ENCODE assay signal across 8 cellular contexts in the genomic region with DNA sequence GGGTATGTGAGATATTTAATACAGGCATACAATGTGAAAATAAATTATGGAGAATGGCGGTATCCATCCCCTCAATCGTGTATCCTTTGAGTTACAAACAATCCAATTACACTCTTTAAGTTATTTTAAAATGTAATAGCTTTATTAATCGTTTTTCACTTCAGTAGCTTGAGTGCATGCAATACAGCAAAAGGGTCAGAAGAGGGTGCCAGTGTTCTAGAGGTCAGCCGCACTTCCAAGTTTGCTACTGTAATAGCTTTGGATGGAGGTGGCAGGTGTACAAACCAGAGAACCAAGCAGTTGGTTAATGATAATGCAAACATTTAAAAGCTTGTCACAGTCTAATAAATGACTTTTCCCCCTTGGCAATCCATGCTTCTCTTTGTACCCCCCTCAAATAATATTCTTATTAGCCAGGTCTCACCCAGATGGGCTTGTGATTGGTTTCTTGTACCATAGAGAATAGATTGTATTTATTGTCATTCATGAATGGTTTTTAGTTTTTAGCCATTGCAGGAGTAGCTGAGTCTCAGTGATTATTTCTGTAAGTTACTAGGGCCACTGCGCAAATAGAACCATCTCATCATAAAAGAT.
DNase-seq lines count a peak whose midpoint lies in the region; TF ChIP-seq lines count a peak whose summit lies in the region.

No MANE protein-coding gene starts in this region.

- H3K9me3 ChIP-seq in PC-9 (ENCODE audit: insufficient read depth, low read depth) (no peaks in the 10 kb centered on the region), neutrophil (no peaks in the 10 kb centered on the region)

- POLR2A ChIA-PET in PC-9 (lab: Charles Lee; ENCODE audit: unreplicated experiment), result interaction anchor here (0.6 to 1.1 kb wide), 6 partner anchors 11 to 488 kb away, joined by 3 to 19 read pairs (median 6); no protein-coding TSS in a partner anchor

- H3K27ac ChIP-seq in PC-9 (no peak overlapping the region), neutrophil (no peak overlapping the region)

- H3K79me2 ChIP-seq in PC-9 (ENCODE audit: low read depth), result no peaks in the 10 kb centered on the region

- no peak overlapping the region for H3K4me3 ChIP-seq in PC-9
- H3K4me3 ChIP-seq in fibroblast of the aortic adventitia (ENCODE audit: low read depth, low read length), result no peak overlapping the region
- no peak overlapping the region for H3K4me3 ChIP-seq in neutrophil (ENCODE audit: low read depth in 1 of 2, low read length in 1 of 2)

- H3K4me1 ChIP-seq in PC-9 (replicated peaks; ENCODE audit: insufficient read depth) (peaks cover 42% of the 10 kb centered on the region), neutrophil (ENCODE audit: control insufficient read depth in 1 of 2, insufficient read depth in 1 of 2, low read depth in 1 of 2, low read length in 1 of 2) (no peaks in the 10 kb centered on the region)

- H2AFZ ChIP-seq in PC-9, result no peak overlapping the region

- BruUV-seq in PC-9 (replicated peaks; lab: Mats Ljungman, UMichigan), result no TSS peak

- H3K27me3 ChIP-seq in PC-9 (ENCODE audit: insufficient read depth, low read depth) (no peaks in the 10 kb centered on the region), neutrophil (no peaks in the 10 kb centered on the region)

- no peaks in the 10 kb centered on the region for H3K9me2 ChIP-seq in PC-9 (ENCODE audit: insufficient read depth)

- peak; percentile 48 for DNase-seq in Caki2 (ENCODE audit: low read depth)
- DNase-seq in PC-9, result peak; percentile 65 to 71
- DNase-seq in activated T-cell treated with anti-CD3 and anti-CD28 coated beads, Interleukin-2, amount 50 U/mL, for 48 hours, result peak; percentile 71 to 76
- DNase-seq in fibroblast of the aortic adventitia (ENCODE audit: low read depth), result peak; percentile 87
- DNase-seq in superior temporal gyrus (ENCODE audit: extremely low spot score), result peak; percentile 86
- no peak for DNase-seq in GM19240 (ENCODE audit: insufficient read length, low spot score)

- TF ChIP-seq CTCF in LNCAP (IDR thresholded peaks at IDR 0.05) (peak; percentile 96), PC-9 (conservative IDR thresholded peaks at IDR 0.05) (peak; percentile 99), fibroblast of the aortic adventitia (IDR thresholded peaks at IDR 0.05; ENCODE audit: insufficient read depth, low read length) (peak; percentile 95), neutrophil (IDR thresholded peaks at IDR 0.05) (peak; percentile 96)

- intact Hi-C loops in PC-9 (cut with micrococcal nuclease; ENCODE audit: unreplicated experiment), result loop anchor here (1.0 to 10.0 kb wide), 7 partner anchors 303 to 673 kb away; no protein-coding TSS in a partner anchor

- CTCF ChIA-PET in PC-9 (lab: Charles Lee), result interaction anchor here (0.5 to 2.0 kb wide), 29 partner anchors 10 to 822 kb away, joined by 3 to 63 read pairs (median 4); partner anchors contain the start of gene WNT5B

- H3F3A ChIP-seq in PC-9 (ENCODE audit: insufficient read depth, low read depth), result peaks cover 38% of the 10 kb centered on the region

- in situ Hi-C loops in Caki2 (cut with HindIII; ENCODE audit: low pct_unique_long_range_greater_than_20kb, low sequenced_read_pairs), result loop anchor here (25.0 kb wide), 1 partner anchor 444 kb away; no protein-coding TSS in a partner anchor

- no peaks in the 10 kb centered on the region for H4K20me1 ChIP-seq in PC-9 (ENCODE audit: insufficient read depth)

- H3K36me3 ChIP-seq in PC-9 (ENCODE audit: low read depth) (no peaks in the 10 kb centered on the region), neutrophil (peaks cover 5% of the 10 kb centered on the region)

- no peak overlapping the region for H3K4me2 ChIP-seq in PC-9
